In genomic region chr1:218361298-218362065, GRCh38 we compare ENCODE assay signal across 8 cellular contexts. TPM values are rescaled to one million over a fixed set of nuclear protein-coding genes. Genes with fewer than 3 reads are reported as not detected.
A peak's percentile ranks its signal among the peaks of the same experiment; 100 is the strongest.
DNase-seq lines count a peak whose midpoint lies in the region; ATAC-seq and TF ChIP-seq lines count a peak whose summit lies in the region.

No MANE protein-coding gene starts in this region.

- H3K4me2 ChIP-seq in Loucy (ENCODE audit: low read depth, low read length, poor library complexity, severe bottlenecking): no peak overlapping the region

- intact Hi-C loops in adrenal gland (cut with DNase I): no loop called here
- intact Hi-C loops in colonic mucosa (cut with DNase I): no loop called here

- H3K9me2 ChIP-seq in Loucy (replicated peaks; ENCODE audit: low read depth, low read length): no peaks in the 10 kb centered on the region

- DNase-seq in DMS53 treated with DMSO at 0.1 percent for 48 hours (lab: John Stamatoyannopoulos, UW; ENCODE audit: unreplicated experiment): peak; percentile 55
- DNase-seq in adrenal gland: no peak
- DNase-seq in medulla oblongata (ENCODE audit: extremely low spot score): peak; percentile 47
- no peak for DNase-seq in hepatic stellate cell (ENCODE audit: low spot score)
- DNase-seq in colonic mucosa: no peak

- ATAC-seq in HG03439 (IDR thresholded peaks at IDR 0.05; ENCODE audit: unreplicated experiment) (no peak), GM19395 (IDR thresholded peaks at IDR 0.05; ENCODE audit: unreplicated experiment) (no peak)

- H3K79me2 ChIP-seq in Loucy (ENCODE audit: insufficient read depth, low read length): no peaks in the 10 kb centered on the region

- WGBS in adrenal gland, 4 donors: 58 to 70% (median 66%) methylated on average over 7 of the region's 7 CpGs

- H3K9me3 ChIP-seq in Loucy (ENCODE audit: insufficient read depth, low read depth, low read length) (no peaks in the 10 kb centered on the region), adrenal gland (replicated peaks in 1 of 3) (no peaks in the 10 kb centered on the region), colonic mucosa (no peaks in the 10 kb centered on the region)

- no peaks in the 10 kb centered on the region for H4K20me1 ChIP-seq in Loucy (ENCODE audit: insufficient read depth, low read length, poor library complexity, severe bottlenecking)

- H3K9ac ChIP-seq in Loucy (ENCODE audit: low read depth, low read length, poor library complexity, severe bottlenecking): no peak overlapping the region
- no peak overlapping the region for H3K9ac ChIP-seq in colonic mucosa (ENCODE audit: low read depth in 2 of 2, low read length in 2 of 2)

- TF ChIP-seq POLR2A in adrenal gland (IDR thresholded peaks at IDR 0.05): no peak

- no peak overlapping the region for H3K4me3 ChIP-seq in Loucy (ENCODE audit: low read length, poor library complexity, severe bottlenecking)
- no peak overlapping the region for H3K4me3 ChIP-seq in adrenal gland
- no peak overlapping the region for H3K4me3 ChIP-seq in colonic mucosa

- H3K27me3 ChIP-seq in Loucy (ENCODE audit: insufficient read depth, low read length, poor library complexity, severe bottlenecking) (no peaks in the 10 kb centered on the region), adrenal gland (no peaks in the 10 kb centered on the region), colonic mucosa (no peaks in the 10 kb centered on the region)

- H3K36me3 ChIP-seq in Loucy (ENCODE audit: insufficient read depth, low read length) (no peaks in the 10 kb centered on the region), adrenal gland (replicated peaks in 1 of 2) (no peaks in the 10 kb centered on the region), colonic mucosa (no peaks in the 10 kb centered on the region)

- no peak overlapping the region for H2AFZ ChIP-seq in Loucy (ENCODE audit: low read length)

- no peaks in the 10 kb centered on the region for H3F3A ChIP-seq in Loucy (ENCODE audit: low read depth)

- peak; percentile 85 for TF ChIP-seq CTCF in Loucy (conservative IDR thresholded peaks at IDR 0.05; ENCODE audit: low read length)
- peak in 4 of 6 experiments; percentile 26 to 47 (median 32) for TF ChIP-seq CTCF in adrenal gland (IDR thresholded peaks at IDR 0.05)
- TF ChIP-seq CTCF in colonic mucosa (IDR thresholded peaks at IDR 0.05): no peak

- H3K4me1 ChIP-seq in Loucy (ENCODE audit: insufficient read depth, low read length, poor library complexity, severe bottlenecking) (no peaks in the 10 kb centered on the region), adrenal gland (replicated peaks in 1 of 2) (peaks cover 0 to 5% of the 10 kb centered on the region in 2 donors), colonic mucosa (no peaks in the 10 kb centered on the region)

- no peak overlapping the region for H3K27ac ChIP-seq in adrenal gland
- no peak overlapping the region for H3K27ac ChIP-seq in colonic mucosa

RNA-seq across cellular contexts. Expression of gene TGFB2, which starts 16.3 kb away (rescaled TPM):
- total RNA-seq in adrenal gland (1 to 10 TPM in 7 of 8 donors, under 1 TPM in 1; 0.94 to 4.2 (median 1.7) TPM), colonic mucosa (1 to 10 TPM in 1 of 2 donors, under 1 TPM in 1; 0.27 to 4.6 TPM)
- polyA plus RNA-seq in adrenal gland: 1 to 10 TPM in 1 of 3 donors, under 1 TPM in 2; 0.24 to 1.8 (median 0.54) TPM

Comparison
In these comparisons a context has a peak if more than half of its experiments do, and no peak if none do; other contexts are left out.
1. DNase-seq: peak in DMS53 treated with DMSO at 0.1 percent for 48 hours (single experiment) and medulla oblongata (single experiment); none in adrenal gland (0 of 7), hepatic stellate cell (single experiment) and colonic mucosa (single experiment).